ENCODE assay signal across 32 cellular contexts in genomic region chr7:96563409-96563808, GRCh38.
"Had no signal": no experiment of that assay in that cellular context is flagged by ENCODE, and none has a peak within 500 bp of the region (broad histone marks: within the 10 kb centered on the region; RNA-seq: fewer than 3 reads in every experiment).

No MANE protein-coding gene starts in this region.

- H3K27me3 ChIP-seq: neutrophil, ovary, spleen, suprapubic skin, testis, tibial artery, transverse colon, upper lobe of right lung, uterus had no signal

- H3K36me3 Mint-ChIP-seq: naive thymus-derived CD8-positive, alpha-beta T cell; natural killer cell treated with Interleukin-12 subunit alpha and Interleukin-12 subunit beta and Interleukin-15 and Interleukin-18, amount 100 ng/mL, for 72 hours; stimulated activated memory B cell treated with anti-CD40 and anti-IgM and Interleukin-4, amounts not matched to agents 10 μg/mL and 1 μg/mL and 100 μg/mL, for 72 hours; type B pancreatic cell had no signal

- ATAC-seq: naive thymus-derived CD8-positive, alpha-beta T cell; natural killer cell treated with Interleukin-12 subunit alpha and Interleukin-12 subunit beta and Interleukin-15 and Interleukin-18, amount 100 ng/mL, for 72 hours; psoas muscle; right cardiac atrium; sciatic nerve; stimulated activated memory B cell treated with anti-CD40 and anti-IgM and Interleukin-4, amounts not matched to agents 10 μg/mL and 1 μg/mL and 100 μg/mL, for 72 hours; stimulated activated naive CD8-positive, alpha-beta T cell treated with anti-CD3 and anti-CD28 coated beads, Interleukin-15, amount 100 ng/mL, for 72 hours; stimulated activated naive CD8-positive, alpha-beta T cell treated with anti-CD3 and anti-CD28 coated beads, Interleukin-15, Interleukin-2, amounts not matched to agents 100 U/mL and 50 U/mL, for 24 hours; upper lobe of right lung had no signal

- H3K79me2 ChIP-seq: parathyroid adenoma had no signal

- DNase-seq: naive thymus-derived CD8-positive, alpha-beta T cell; nephron progenitor cell; nucleus accumbens; ovary; posterior cingulate gyrus; psoas muscle; right cardiac atrium; spleen; stimulated activated CD4-positive, alpha-beta T cell treated with anti-CD3 and anti-CD28 coated beads, Interleukin-12 subunit alpha, Interleukin-12 subunit beta, amount 100 ng/mL, for 4 hours; stimulated activated CD4-positive, alpha-beta T cell treated with anti-CD3 and anti-CD28 coated beads, Interleukin-1b, Interleukin-23, amount 100 ng/mL, for 48 hours; stimulated activated CD4-positive, alpha-beta T cell treated with anti-CD3 and anti-CD28 coated beads, Interleukin-4, amount 100 ng/mL, for 1 hour; stimulated activated CD4-positive, alpha-beta T cell treated with anti-CD3 and anti-CD28 coated beads, Interleukin-4, amount 100 ng/mL, for 4 hours; stimulated activated CD8-positive, alpha-beta memory T cell treated with anti-CD3 and anti-CD28 coated beads, Interleukin-4, amount 100 ng/mL, for 48 hours; stimulated activated naive CD8-positive, alpha-beta T cell treated with anti-CD3 and anti-CD28 coated beads, Interleukin-15, amount 100 ng/mL, for 72 hours; stimulated activated naive CD8-positive, alpha-beta T cell treated with anti-CD3 and anti-CD28 coated beads, Interleukin-15, Interleukin-2, amounts not matched to agents 100 U/mL and 50 U/mL, for 24 hours; substantia nigra; testis; tibial artery; transverse colon; upper lobe of right lung; uterus had no signal

- H3K4me3 ChIP-seq: ovary, psoas muscle, skin epidermis, smooth muscle cell, spleen, suprapubic skin, testis, tibial artery, transverse colon, upper lobe of right lung, uterus had no signal

- H3K4me2 ChIP-seq: smooth muscle cell had no signal

- H3K4me3 Mint-ChIP-seq: naive thymus-derived CD8-positive, alpha-beta T cell; natural killer cell treated with Interleukin-12 subunit alpha and Interleukin-12 subunit beta and Interleukin-15 and Interleukin-18, amount 100 ng/mL, for 72 hours; nephron progenitor cell; neural crest cell; stimulated activated memory B cell treated with anti-CD40 and anti-IgM and Interleukin-4, amounts not matched to agents 10 μg/mL and 1 μg/mL and 100 μg/mL, for 72 hours; stimulated activated naive CD8-positive, alpha-beta T cell treated with anti-CD3 and anti-CD28 coated beads, Interleukin-15, amount 100 ng/mL, for 72 hours had no signal

- H3K36me3 ChIP-seq: neutrophil, ovary, spleen, suprapubic skin, tibial artery, transverse colon, upper lobe of right lung, uterus had no signal

- H3K9me3 ChIP-seq: neutrophil, ovary, psoas muscle, spleen, suprapubic skin, testis, tibial artery, transverse colon, upper lobe of right lung, uterus had no signal

- H3K27ac Mint-ChIP-seq: naive thymus-derived CD8-positive, alpha-beta T cell; natural killer cell treated with Interleukin-12 subunit alpha and Interleukin-12 subunit beta and Interleukin-15 and Interleukin-18, amount 100 ng/mL, for 72 hours; nephron progenitor cell; progenitor cell of endocrine pancreas; stimulated activated memory B cell treated with anti-CD40 and anti-IgM and Interleukin-4, amounts not matched to agents 10 μg/mL and 1 μg/mL and 100 μg/mL, for 72 hours; stimulated activated naive CD8-positive, alpha-beta T cell treated with anti-CD3 and anti-CD28 coated beads, Interleukin-15, amount 100 ng/mL, for 72 hours; type B pancreatic cell had no signal

- H3K27me3 Mint-ChIP-seq: progenitor cell of endocrine pancreas; stimulated activated memory B cell treated with anti-CD40 and anti-IgM and Interleukin-4, amounts not matched to agents 10 μg/mL and 1 μg/mL and 100 μg/mL, for 72 hours; type B pancreatic cell had no signal

- H3K4me1 Mint-ChIP-seq: naive thymus-derived CD8-positive, alpha-beta T cell; nephron progenitor cell; neural crest cell; stimulated activated memory B cell treated with anti-CD40 and anti-IgM and Interleukin-4, amounts not matched to agents 10 μg/mL and 1 μg/mL and 100 μg/mL, for 72 hours; stimulated activated naive CD8-positive, alpha-beta T cell treated with anti-CD3 and anti-CD28 coated beads, Interleukin-15, amount 100 ng/mL, for 72 hours had no signal

- H3K9ac ChIP-seq: parathyroid adenoma had no signal

- H3K9me3 Mint-ChIP-seq: natural killer cell treated with Interleukin-12 subunit alpha and Interleukin-12 subunit beta and Interleukin-15 and Interleukin-18, amount 100 ng/mL, for 72 hours; neural crest cell; stimulated activated memory B cell treated with anti-CD40 and anti-IgM and Interleukin-4, amounts not matched to agents 10 μg/mL and 1 μg/mL and 100 μg/mL, for 72 hours; stimulated activated naive CD8-positive, alpha-beta T cell treated with anti-CD3 and anti-CD28 coated beads, Interleukin-15, amount 100 ng/mL, for 72 hours had no signal

- H3K27ac ChIP-seq: neutrophil, ovary, parathyroid adenoma, psoas muscle, skin epidermis, spleen, suprapubic skin, testis, tibial artery, transverse colon, upper lobe of right lung, uterus had no signal

- H2AFZ ChIP-seq: parathyroid adenoma had no signal

- H3K4me1 ChIP-seq: parathyroid adenoma, psoas muscle, spleen, suprapubic skin, testis, tibial artery, transverse colon, upper lobe of right lung, uterus had no signal
